ENCODE assay signal across 8 cellular contexts in the genomic region with DNA sequence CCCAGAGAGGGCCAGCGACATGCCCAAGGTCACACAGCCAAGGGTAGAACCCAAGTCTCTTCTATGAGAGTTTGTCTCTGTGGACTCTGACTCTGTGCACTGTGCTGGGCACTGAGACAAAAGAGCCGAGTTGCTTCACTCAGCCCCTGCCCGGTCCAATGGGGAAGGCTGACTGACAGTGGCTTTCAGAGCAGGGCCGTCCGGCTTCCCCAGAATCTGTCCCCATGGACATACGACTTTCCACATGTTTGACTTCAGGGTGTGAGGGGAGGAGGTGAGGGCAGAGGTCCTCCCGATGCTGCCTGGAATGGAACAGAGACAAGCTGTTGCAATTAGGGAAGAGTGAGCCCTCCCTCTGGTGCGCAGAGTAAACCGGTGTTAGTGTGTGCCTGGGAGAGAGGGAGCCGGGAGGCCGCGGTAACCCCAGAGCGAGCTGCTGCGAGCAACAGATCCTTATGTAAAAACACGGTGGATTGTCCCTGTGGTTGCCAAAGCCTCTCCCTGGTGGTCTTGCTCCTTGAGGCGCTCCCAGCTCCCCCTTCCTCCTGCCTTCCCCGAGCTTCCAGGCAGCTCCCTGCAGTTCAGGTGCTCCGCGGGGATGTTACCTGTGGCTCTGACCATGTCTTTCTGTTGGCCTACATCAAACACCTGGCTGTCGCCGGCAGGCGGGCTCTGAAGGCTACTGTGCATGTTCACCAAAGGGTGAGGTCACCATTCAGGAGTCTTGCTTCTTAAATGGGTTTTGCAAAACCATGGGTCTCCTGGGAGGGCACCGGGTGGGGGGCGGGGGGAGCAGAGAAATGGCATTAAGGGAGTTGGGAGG. TPM values are rescaled to one million over a fixed set of nuclear protein-coding genes. Genes with fewer than 3 reads are reported as not detected.
DNase-seq lines count a peak whose midpoint lies in the region; ATAC-seq and TF ChIP-seq lines count a peak whose summit lies in the region.

No MANE protein-coding gene starts in this region.

- DNase-seq in Right ventricle myocardium inferior (ENCODE audit: missing footprints), result peak; percentile 75
- no peak for DNase-seq in cardiac septum (ENCODE audit: low spot score)
- DNase-seq in mammary epithelial cell, result peak; percentile 44
- no peak for DNase-seq in left lung
- DNase-seq in testis, result no peak
- no peak for DNase-seq in NCI-H2029 (lab: John Stamatoyannopoulos, UW)
- DNase-seq in NCI-H1436 (lab: John Stamatoyannopoulos, UW), result no peak

- ATAC-seq in Right ventricle myocardium inferior, result peak; percentile 41
- ATAC-seq in left lung, result peak; percentile 2
- ATAC-seq in HG02763 (IDR thresholded peaks at IDR 0.05; ENCODE audit: unreplicated experiment), result no peak

- H3K4me1 ChIP-seq in mammary epithelial cell (ENCODE audit: insufficient read depth, low read length), result peaks cover 29% of the 10 kb centered on the region
- H3K4me1 ChIP-seq in left lung, result peaks cover 10 to 63% of the 10 kb centered on the region in 2 donors
- H3K4me1 ChIP-seq in testis, result no peaks in the 10 kb centered on the region

- TF ChIP-seq POLR2A in testis (IDR thresholded peaks at IDR 0.05), result no peak

- in situ Hi-C loops in mammary epithelial cell (cut with MboI; ENCODE audit: low sequenced_read_pairs in 2 of 2), result no loop called here

- no peaks in the 10 kb centered on the region for H3K9me3 ChIP-seq in mammary epithelial cell (replicated peaks; ENCODE audit: insufficient read depth, low read length)
- H3K9me3 ChIP-seq in left lung, result no peaks in the 10 kb centered on the region
- H3K9me3 ChIP-seq in testis, result no peaks in the 10 kb centered on the region

- CTCF ChIA-PET in mammary epithelial cell (lab: Charles Lee; ENCODE audit: low non-redundant PET), result no interaction called here

- peak overlapping the region; percentile 76 for H3K9ac ChIP-seq in mammary epithelial cell (ENCODE audit: insufficient read depth, low read length)

- H3K27me3 ChIP-seq in mammary epithelial cell (ENCODE audit: insufficient read depth, low read length) (no peaks in the 10 kb centered on the region), left lung (peaks cover 9 to 86% of the 10 kb centered on the region in 2 donors), testis (no peaks in the 10 kb centered on the region)

- BruUV-seq in mammary epithelial cell (replicated peaks; lab: Mats Ljungman, UMichigan), result TSS peak; percentile 25

- H3K36me3 ChIP-seq in mammary epithelial cell (ENCODE audit: insufficient read depth, low read length), result no peaks in the 10 kb centered on the region
- peaks cover 0 to 7% of the 10 kb centered on the region in 2 donors for H3K36me3 ChIP-seq in left lung
- H3K36me3 ChIP-seq in testis (ENCODE audit: low read depth, missing control alignments), result no peaks in the 10 kb centered on the region

- 4% methylated on average over 12 of the region's 24 CpGs for WGBS in mammary epithelial cell (ENCODE audit: low coverage, missing lambda C conversion rate)
- WGBS in testis, 2 donors, result 32 to 49% methylated on average over 19 to 24 of the region's 24 CpGs

- dilution Hi-C loops in mammary epithelial cell (cut with HindIII; ENCODE audit: low sequenced_read_pairs), result no loop called here

- H3K79me2 ChIP-seq in mammary epithelial cell (ENCODE audit: insufficient read depth, low read length), result peaks cover 72% of the 10 kb centered on the region

- H3K4me3 ChIP-seq in mammary epithelial cell (replicated peaks in 1 of 3; ENCODE audit: insufficient read depth in 1 of 3, low read depth in 2 of 3, low read length in 3 of 3), result peak overlapping the region; percentile 68 to 85 (median 81)
- peak overlapping the region; percentile 36 to 62 for H3K4me3 ChIP-seq in left lung
- peak overlapping the region; percentile 54 to 66 for H3K4me3 ChIP-seq in testis

- intact Hi-C loops in Right ventricle myocardium inferior (cut with DNase I) (loop anchor here (2.0 to 10.0 kb wide), 3 partner anchors 36 to 279 kb away; no protein-coding TSS in a partner anchor), cardiac septum (cut with DNase I) (loop anchor here (2.0 to 5.0 kb wide), 2 partner anchors 71 to 93 kb away; no protein-coding TSS in a partner anchor), mammary epithelial cell (cut with micrococcal nuclease) (loop anchor here (1.0 to 2.0 kb wide), 2 partner anchors 87 to 94 kb away; no protein-coding TSS in a partner anchor), left lung (cut with DNase I) (no loop called here), testis (cut with DNase I; ENCODE audit: low total_unique reads) (no loop called here)

- peak overlapping the region; percentile 89 for H3K4me2 ChIP-seq in mammary epithelial cell (ENCODE audit: insufficient read depth, low read depth, low read length)

- peak overlapping the region; percentile 81 for H2AFZ ChIP-seq in mammary epithelial cell (ENCODE audit: low read depth, low read length)

- TF ChIP-seq CTCF in mammary epithelial cell (conservative IDR thresholded peaks at IDR 0.05 in 1 of 2, IDR thresholded peaks at IDR 0.05 in 1 of 2; ENCODE audit: extremely low read depth in 1 of 2, insufficient read depth in 1 of 2, low read depth in 1 of 2, low read length in 2 of 2) (no peak), left lung (IDR thresholded peaks at IDR 0.05) (no peak), testis (IDR thresholded peaks at IDR 0.05) (no peak)

- no peaks in the 10 kb centered on the region for H4K20me1 ChIP-seq in mammary epithelial cell (ENCODE audit: insufficient read depth, low read length)

- H3K27ac ChIP-seq in mammary epithelial cell (ENCODE audit: insufficient read depth, low read depth, low read length) (peak overlapping the region; percentile 75), left lung (peak overlapping the region; percentile 84 to 98), testis (peak overlapping the region; percentile 44 to 92)

RNA-seq across cellular contexts. Expression of a gene that starts 0.7 kb away (rescaled TPM):
- total RNA-seq in Right ventricle myocardium inferior (20.9 TPM), cardiac septum (45.8 TPM), mammary epithelial cell (10 to 100 TPM; 49.6 to 68.3 TPM), left lung (100 to 1,000 TPM in 1 of 2 donors, 10 to 100 TPM in 1; 43.9 to 102 TPM), testis (10 to 100 TPM; 18.4 to 21.0 TPM)
- polyA plus RNA-seq in mammary epithelial cell (41.1 TPM), testis (ENCODE audit: insufficient read depth, low read depth, low replicate concordance) (25.7 TPM)
- 78.0 TPM for polyA minus RNA-seq in mammary epithelial cell

Comparison
In these comparisons a context has a peak if more than half of its experiments do, and no peak if none do; other contexts are left out.
1. DNase-seq: peak in Right ventricle myocardium inferior (single experiment) and mammary epithelial cell (single experiment); none in cardiac septum (single experiment), left lung (0 of 2), testis (single experiment), NCI-H2029 (single experiment) and NCI-H1436 (single experiment).
2. intact Hi-C loops: an anchor here in Right ventricle myocardium inferior (2.0 to 10.0 kb wide), cardiac septum (2.0 to 5.0 kb wide) and mammary epithelial cell (1.0 to 2.0 kb wide); none called in left lung and testis.
3. Peak in every context shown above with its lines, with median percentiles within 50 percentile points of each other: H3K27ac ChIP-seq and H3K4me3 ChIP-seq.